ENCODE assay signal across 28 cellular contexts in the genomic region with DNA sequence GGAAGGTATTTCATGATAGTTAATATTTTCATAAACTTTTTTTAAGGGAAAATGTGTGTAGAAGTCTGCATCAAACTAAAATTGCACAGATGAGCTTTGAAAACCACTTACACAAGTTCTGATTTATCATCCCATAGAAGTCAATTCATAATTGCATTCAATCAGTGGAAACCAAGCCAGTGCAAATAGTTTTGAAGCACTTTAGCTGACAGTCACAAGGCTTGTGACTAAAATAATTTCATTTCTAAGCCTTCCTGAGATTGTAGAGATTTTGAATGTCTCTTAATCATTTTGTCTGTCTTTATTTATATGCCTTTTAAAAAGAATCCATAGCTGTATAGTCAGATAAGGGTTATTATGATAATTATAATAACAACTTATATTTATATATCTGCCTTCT.
"Had no signal": no experiment of that assay in that cellular context is flagged by ENCODE, and none has a peak within 500 bp of the region (broad histone marks: within the 10 kb centered on the region; RNA-seq: fewer than 3 reads in every experiment).

No MANE protein-coding gene starts in this region.

- H3K4me3 ChIP-seq: dorsolateral prefrontal cortex, gastroesophageal sphincter, heart left ventricle, hepatocyte, left lung, mucosa of descending colon, neural progenitor cell, right atrium auricular region, stomach, thyroid gland, vagina had no signal

- H3K79me2 ChIP-seq: parathyroid adenoma had no signal

- H3K4me2 ChIP-seq: hepatocyte, neural progenitor cell had no signal

- H3K27ac ChIP-seq: dorsolateral prefrontal cortex, epithelial cell of prostate, gastroesophageal sphincter, heart left ventricle, hepatocyte, left lung, neural progenitor cell, parathyroid adenoma, right atrium auricular region, stomach, thyroid gland, vagina had no signal

- H2AFZ ChIP-seq: hepatocyte, neural progenitor cell, parathyroid adenoma had no signal

- H3K9ac ChIP-seq: neural progenitor cell, parathyroid adenoma had no signal

- H3K9me3 ChIP-seq: gastroesophageal sphincter, heart left ventricle, left lung, mucosa of descending colon, right atrium auricular region, stomach, thyroid gland, vagina had no signal

- ATAC-seq: esophagus mucosa; gastroesophageal sphincter; heart left ventricle; left cardiac atrium; left lung; mucosa of descending colon; natural killer cell treated with Interleukin-12 subunit alpha and Interleukin-12 subunit beta and Interleukin-15 and Interleukin-18, amount 100 ng/mL, for 72 hours; sciatic nerve; stimulated activated effector memory CD8-positive, alpha-beta T cell treated with anti-CD3 and anti-CD28 coated beads, Interleukin-12 subunit alpha, Interleukin-12 subunit beta, amount 100 ng/mL, for 72 hours had no signal

- H3K27me3 ChIP-seq: dorsolateral prefrontal cortex, gastroesophageal sphincter, heart left ventricle, hepatocyte, left lung, neural progenitor cell, right atrium auricular region, stomach, thyroid gland, vagina had no signal

- DNase-seq: dorsolateral prefrontal cortex; effector CD4-positive, alpha-beta T cell; endodermal cell; foreskin fibroblast; heart left ventricle; kidney; left cardiac atrium; left lung; mesenchymal stem cell; mucosa of descending colon; naive B cell; stimulated activated CD4-positive, alpha-beta T cell treated with anti-CD3 and anti-CD28 coated beads, Interleukin-2, amount 100 ng/mL, for 24 hours; stimulated activated CD4-positive, alpha-beta T cell treated with anti-CD3 and anti-CD28 coated beads, Interleukin-4, amount 100 ng/mL, for 24 hours; stimulated activated naive CD4-positive, alpha-beta T cell treated with Interleukin-2 at 50 U/mL for 16 hours; stomach; thyroid gland; trophoblast cell had no signal

- H3K4me1 ChIP-seq: gastroesophageal sphincter, stomach, vagina had no signal
